Comparison of ENCODE assay signal across 1 cellular context in the genomic region with DNA sequence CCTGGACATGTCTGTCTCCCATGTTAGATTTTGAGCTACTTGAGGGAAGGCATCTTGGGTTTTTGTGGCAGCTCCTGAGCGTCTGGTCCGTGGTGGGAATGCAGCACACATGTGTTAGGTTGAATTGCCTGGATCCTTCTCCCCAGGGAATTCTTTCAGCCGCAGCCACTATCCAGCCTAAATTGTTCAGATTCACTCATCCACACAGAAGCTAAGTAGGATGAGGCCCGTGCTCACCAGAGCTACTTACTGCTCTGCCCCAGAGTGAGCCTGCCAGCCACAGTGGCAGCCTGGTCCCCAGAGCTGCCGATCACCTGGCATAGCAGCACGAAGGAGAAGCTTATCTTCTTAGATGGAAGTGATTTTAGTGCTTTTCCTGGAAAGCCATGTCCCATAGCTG.
TF ChIP-seq lines count a peak whose summit lies in the region.

No MANE protein-coding gene starts in this region.

TF ChIP-seq in SK-N-SH, 30 proteins besides CTCF, POLR2A, EP300 and RAD21 (continued from another document):
- TF ChIP-seq SIN3A (IDR thresholded peaks at IDR 0.05; ENCODE audit: borderline replicate concordance, low read depth, low read length) (no peak), GATA2 (CRISPR knock-in tag; IDR thresholded peaks at IDR 0.05) (no peak), GABPA (IDR thresholded peaks at IDR 0.05; ENCODE audit: low read depth) (no peak)
TF ChIP-seq in SK-N-SH: peak in this region for 0.
